In genomic region chr22:47423861-47424820, GRCh38 we compare ENCODE assay signal across 14 cellular contexts.
A peak's percentile ranks its signal among the peaks of the same experiment; 100 is the strongest.
DNase-seq lines count a peak whose midpoint lies in the region; ATAC-seq and TF ChIP-seq lines count a peak whose summit lies in the region.
"Had no signal": no experiment of that assay in that cellular context is flagged by ENCODE, and none has a peak within 500 bp of the region (broad histone marks: within the 10 kb centered on the region; RNA-seq: fewer than 3 reads in every experiment).

No MANE protein-coding gene starts in this region.

- H3K27ac Mint-ChIP-seq in type B pancreatic cell = no peak overlapping the region
- H3K27ac Mint-ChIP-seq: CD4-positive, CD25-positive, alpha-beta regulatory T cell had no signal

- no peaks in the 10 kb centered on the region for H3K36me3 Mint-ChIP-seq in type B pancreatic cell
- H3K36me3 Mint-ChIP-seq: CD4-positive, CD25-positive, alpha-beta regulatory T cell had no signal

- ATAC-seq in HG02973 (IDR thresholded peaks at IDR 0.05; ENCODE audit: unreplicated experiment) (no peak), GM19035 (IDR thresholded peaks at IDR 0.05; ENCODE audit: unreplicated experiment) (no peak)
- ATAC-seq: HCT116 had no signal

- 0 out of 2 replicates have a peak overlapping the region, but pooled peaks have one; percentile 3 for H3K4me3 ChIP-seq in iPS-18c (ENCODE audit: insufficient read depth, low read depth, low read length)
- H3K4me3 ChIP-seq: BLaER1 treated with 17β-estradiol and CSF1 and Interleukin-3, amounts not matched to agents 10 nM and 100 nM; GM23248 had no signal

- no peaks in the 10 kb centered on the region for H3K4me1 Mint-ChIP-seq in type B pancreatic cell (ENCODE audit: unreplicated experiment)
- H3K4me1 Mint-ChIP-seq: CD4-positive, CD25-positive, alpha-beta regulatory T cell had no signal

- H3K9me3 Mint-ChIP-seq in type B pancreatic cell = peaks cover 14% of the 10 kb centered on the region
- H3K9me3 Mint-ChIP-seq: CD4-positive, CD25-positive, alpha-beta regulatory T cell had no signal

- H3K4me3 Mint-ChIP-seq in type B pancreatic cell = no peak overlapping the region
- H3K4me3 Mint-ChIP-seq: CD4-positive, CD25-positive, alpha-beta regulatory T cell had no signal

- DNase-seq in D341Med (ENCODE audit: low spot score) (peak; percentile 4), cerebellar cortex (ENCODE audit: low spot score) (peak; percentile 6), type B pancreatic cell (ENCODE audit: extremely low spot score, unreplicated experiment) (peak; percentile 52), kidney tubule cell (ENCODE audit: low spot score) (no peak)
- DNase-seq: ACHN; Calu3; CD4-positive, CD25-positive, alpha-beta regulatory T cell; DMS79; GM23248 had no signal

- TF ChIP-seq CTCF in type B pancreatic cell (conservative IDR thresholded peaks at IDR 0.05) = no peak

- peaks cover 19% of the 10 kb centered on the region for H3K9me3 ChIP-seq in iPS-18c (ENCODE audit: control insufficient read depth, insufficient read depth, low read length)

- H3K27me3 Mint-ChIP-seq in type B pancreatic cell = no peaks in the 10 kb centered on the region
- H3K27me3 Mint-ChIP-seq: CD4-positive, CD25-positive, alpha-beta regulatory T cell had no signal
